Comparison of ENCODE assay signal across 12 cellular contexts in the genomic region with DNA sequence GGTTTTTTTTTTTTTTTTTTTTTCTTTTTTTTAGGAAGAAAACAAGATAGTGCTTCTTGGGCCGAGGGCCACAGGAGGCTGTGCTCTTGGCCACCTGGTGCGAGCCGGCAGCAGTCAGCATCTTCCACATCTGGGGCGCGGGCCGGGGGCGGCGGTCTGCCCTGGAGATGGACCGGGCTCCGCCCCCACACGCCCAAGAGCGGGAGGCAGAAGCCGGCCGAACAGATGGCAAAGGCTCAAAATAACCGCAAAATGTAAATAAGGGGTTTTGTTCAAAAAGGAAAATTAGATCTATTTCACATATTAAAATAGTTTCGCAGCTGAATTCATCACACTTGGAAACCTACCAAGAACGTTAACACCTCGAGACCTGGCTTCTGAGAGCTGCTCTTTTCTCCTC. TPM values are rescaled to one million over a fixed set of nuclear protein-coding genes. Genes with fewer than 3 reads are reported as not detected.
DNase-seq lines count a peak whose midpoint lies in the region; ATAC-seq and TF ChIP-seq lines count a peak whose summit lies in the region.
"Had no signal": no experiment of that assay in that cellular context is flagged by ENCODE, and none has a peak within 500 bp of the region (broad histone marks: within the 10 kb centered on the region; RNA-seq: fewer than 3 reads in every experiment).

No MANE protein-coding gene starts in this region.

- no peaks in the 10 kb centered on the region for H3K27me3 Mint-ChIP-seq in activated CD4-positive, alpha-beta T cell treated with anti-CD3 and anti-CD28 coated beads for 36 hours
- H3K27me3 Mint-ChIP-seq: activated T-cell treated with anti-CD3 and anti-CD28 coated beads, Interleukin-2, amount 50 U/mL, for 24 hours had no signal

- peaks cover 14% of the 10 kb centered on the region for H3K36me3 ChIP-seq in muscle layer of colon (ENCODE audit: insufficient read depth, low read length)
- H3K36me3 ChIP-seq in vagina: peaks cover 0 to 22% of the 10 kb centered on the region in 2 donors

- H3K27me3 ChIP-seq in muscle layer of colon (ENCODE audit: control insufficient read depth in 1 of 2, insufficient read depth in 2 of 2, low read length in 2 of 2) (no peaks in the 10 kb centered on the region), vagina (no peaks in the 10 kb centered on the region)

- POLR2A ChIA-PET in activated CD4-positive, alpha-beta T cell treated with anti-CD3 and anti-CD28 coated beads for 36 hours (lab: Charles Lee): no interaction called here

- H3K9ac ChIP-seq in muscle layer of colon (ENCODE audit: low read length): no peak overlapping the region

- peak overlapping the region; percentile 75 for H3K27ac ChIP-seq in muscle layer of colon (ENCODE audit: low read depth, low read length)
- peak overlapping the region; percentile 51 for H3K27ac ChIP-seq in vagina

- no peaks in the 10 kb centered on the region for H3K4me1 Mint-ChIP-seq in activated CD4-positive, alpha-beta T cell treated with anti-CD3 and anti-CD28 coated beads for 36 hours

- H3K9me3 Mint-ChIP-seq in activated CD4-positive, alpha-beta T cell treated with anti-CD3 and anti-CD28 coated beads for 36 hours (ENCODE audit: low read depth): no peaks in the 10 kb centered on the region
- H3K9me3 Mint-ChIP-seq: activated T-cell treated with anti-CD3 and anti-CD28 coated beads, Interleukin-2, amount 50 U/mL, for 24 hours; nephron had no signal

- DNase-seq in activated CD4-positive, alpha-beta T cell treated with anti-CD3 and anti-CD28 coated beads for 36 hours: peak; percentile 3
- DNase-seq in activated CD4-positive, alpha-beta T cell treated with anti-CD3 and anti-CD28 coated beads for 4 hours: no peak
- DNase-seq in fibroblast of gingiva (ENCODE audit: low read depth) (peak; percentile 45), vagina (ENCODE audit: extremely low spot score in 2 of 2) (no peak), AG08396 (ENCODE audit: low spot score) (no peak), dedifferentiated amniotic fluid mesenchymal stem cell (ENCODE audit: extremely low spot score) (no peak)
- DNase-seq in activated naive CD4-positive, alpha-beta T cell treated with anti-CD3 and anti-CD28 coated beads, Interleukin-2, amount 50 U/mL, for 16 hours: no peak
- DNase-seq: activated T-cell treated with anti-CD3 and anti-CD28 coated beads, Interleukin-2, amount 50 U/mL, for 24 hours; DND-41; stimulated activated CD4-positive, alpha-beta T cell treated with anti-CD3 and anti-CD28 coated beads, Interleukin-4, amount 100 ng/mL, for 24 hours had no signal

- peaks cover 19% of the 10 kb centered on the region for H3K4me1 ChIP-seq in muscle layer of colon (ENCODE audit: insufficient read depth, low read length)
- peaks cover 40% of the 10 kb centered on the region for H3K4me1 ChIP-seq in vagina

- no peak for ATAC-seq in activated CD4-positive, alpha-beta T cell treated with anti-CD3 and anti-CD28 coated beads for 36 hours

- TF ChIP-seq CTCF in vagina (IDR thresholded peaks at IDR 0.05): no peak

- intact Hi-C loops in activated CD4-positive, alpha-beta T cell treated with anti-CD3 and anti-CD28 coated beads for 36 hours (cut with DNase I, micrococcal nuclease): no loop called here
- intact Hi-C loops in vagina (cut with DNase I): loop anchor here (2.0 kb wide), 2 partner anchors 20 to 76 kb away; no protein-coding TSS in a partner anchor

- no peaks in the 10 kb centered on the region for H3K36me3 Mint-ChIP-seq in activated CD4-positive, alpha-beta T cell treated with anti-CD3 and anti-CD28 coated beads for 36 hours (ENCODE audit: low read depth)

- H3K27ac Mint-ChIP-seq in activated CD4-positive, alpha-beta T cell treated with anti-CD3 and anti-CD28 coated beads for 36 hours: no peak overlapping the region
- H3K27ac Mint-ChIP-seq: activated T-cell treated with anti-CD3 and anti-CD28 coated beads, Interleukin-2, amount 50 U/mL, for 24 hours had no signal

- H3K4me3 ChIP-seq in muscle layer of colon (ENCODE audit: low read depth in 1 of 2, low read length in 2 of 2) (no peak overlapping the region), vagina (no peak overlapping the region)

- H3K9me3 ChIP-seq in muscle layer of colon (ENCODE audit: low read length): no peaks in the 10 kb centered on the region
- H3K9me3 ChIP-seq in vagina: no peaks in the 10 kb centered on the region

- no peak for TF ChIP-seq POLR2A in vagina (IDR thresholded peaks at IDR 0.05)

- H3K4me3 Mint-ChIP-seq in activated CD4-positive, alpha-beta T cell treated with anti-CD3 and anti-CD28 coated beads for 36 hours: no peak overlapping the region
- H3K4me3 Mint-ChIP-seq: activated T-cell treated with anti-CD3 and anti-CD28 coated beads, Interleukin-2, amount 50 U/mL, for 24 hours had no signal

- CTCF ChIA-PET in activated CD4-positive, alpha-beta T cell treated with anti-CD3 and anti-CD28 coated beads for 36 hours (lab: Charles Lee): no interaction called here

RNA-seq across cellular contexts. Expression of gene UBAC1, which starts 51.5 kb away (rescaled TPM):
- 10 to 100 TPM; 41.7 to 42.8 TPM for total RNA-seq in activated CD4-positive, alpha-beta T cell treated with anti-CD3 and anti-CD28 coated beads for 36 hours
- 57.9 TPM for total RNA-seq in vagina

Comparison
In these comparisons a context has a peak if more than half of its experiments do, and no peak if none do; other contexts are left out.
1. DNase-seq: peak in activated CD4-positive, alpha-beta T cell treated with anti-CD3 and anti-CD28 coated beads for 36 hours (single experiment) and fibroblast of gingiva (single experiment); none in activated CD4-positive, alpha-beta T cell treated with anti-CD3 and anti-CD28 coated beads for 4 hours (0 of 2), vagina (0 of 2), activated naive CD4-positive, alpha-beta T cell treated with anti-CD3 and anti-CD28 coated beads, Interleukin-2, amount 50 U/mL, for 16 hours (single experiment), AG08396 (single experiment) and dedifferentiated amniotic fluid mesenchymal stem cell (single experiment).